Comparison of ENCODE assay signal across 1 cellular context in genomic region chr1:25460020-25460419, GRCh38.
TF ChIP-seq lines count a peak whose summit lies in the region.

No MANE protein-coding gene starts in this region.

TF ChIP-seq in HepG2, 621 proteins besides CTCF, POLR2A, EP300 and RAD21:
- TF ChIP-seq ZNF274 (CRISPR knock-in tag; IDR thresholded peaks at IDR 0.05): no peak
- no peak for TF ChIP-seq GLMP (CRISPR knock-in tag; IDR thresholded peaks at IDR 0.05; ENCODE audit: borderline replicate concordance)
- no peak for TF ChIP-seq ZNF788 (CRISPR knock-in tag; IDR thresholded peaks at IDR 0.05; ENCODE audit: borderline replicate concordance)
- no peak for TF ChIP-seq ZNF3 (CRISPR knock-in tag; IDR thresholded peaks at IDR 0.05)
- TF ChIP-seq KAT8 (CRISPR knock-in tag; IDR thresholded peaks at IDR 0.05): no peak
- TF ChIP-seq NCOA2 (CRISPR knock-in tag; IDR thresholded peaks at IDR 0.05): no peak
- TF ChIP-seq ZNF547 (CRISPR knock-in tag; IDR thresholded peaks at IDR 0.05): no peak
- no peak for TF ChIP-seq ZNF704 (CRISPR knock-in tag; IDR thresholded peaks at IDR 0.05; ENCODE audit: borderline replicate concordance)
- TF ChIP-seq SMAD3 (CRISPR knock-in tag; IDR thresholded peaks at IDR 0.05): no peak
- no peak for TF ChIP-seq ZNF660 (CRISPR knock-in tag; IDR thresholded peaks at IDR 0.05; ENCODE audit: borderline replicate concordance, low read depth)
TF ChIP-seq in HepG2: peak in this region for 0.
